Comparison of ENCODE assay signal across 29 cellular contexts in genomic region chrX:134773041-134773440, GRCh38.
"Had no signal": no experiment of that assay in that cellular context is flagged by ENCODE, and none has a peak within 500 bp of the region (broad histone marks: within the 10 kb centered on the region; RNA-seq: fewer than 3 reads in every experiment).

No MANE protein-coding gene starts in this region.

- H3K4me1 Mint-ChIP-seq: immature natural killer cell; mesothelial cell of epicardium; naive B cell; natural killer cell; nephron progenitor cell; neural progenitor cell; stimulated activated memory B cell treated with anti-CD40 and anti-IgM and Interleukin-4, amounts not matched to agents 10 μg/mL and 1 μg/mL and 100 μg/mL, for 72 hours had no signal

- H3K27me3 Mint-ChIP-seq: progenitor cell of endocrine pancreas; stimulated activated memory B cell treated with anti-CD40 and anti-IgM and Interleukin-4, amounts not matched to agents 10 μg/mL and 1 μg/mL and 100 μg/mL, for 72 hours had no signal

- ATAC-seq: left colon; left lung; lower lobe of right lung; natural killer cell; right lobe of liver; stimulated activated memory B cell treated with anti-CD40 and anti-IgM and Interleukin-4, amounts not matched to agents 10 μg/mL and 1 μg/mL and 100 μg/mL, for 72 hours; upper lobe of right lung had no signal

- H3K27ac Mint-ChIP-seq: mesothelial cell of epicardium; natural killer cell; nephron progenitor cell; neural progenitor cell; progenitor cell of endocrine pancreas; stimulated activated memory B cell treated with anti-CD40 and anti-IgM and Interleukin-4, amounts not matched to agents 10 μg/mL and 1 μg/mL and 100 μg/mL, for 72 hours had no signal

- DNase-seq: hypothalamus; immature natural killer cell; kidney; left colon; left lung; lower lobe of right lung; mammary epithelial cell; mesendoderm; naive B cell; natural killer cell; nephron progenitor cell; occipital lobe; right lobe of liver; stimulated activated CD4-positive, alpha-beta T cell treated with anti-CD3 and anti-CD28 coated beads, Interleukin-1b, Interleukin-23, amount 100 ng/mL, for 48 hours; stimulated activated CD4-positive, alpha-beta T cell treated with anti-CD3 and anti-CD28 coated beads, Interleukin-2, amount 100 ng/mL, for 48 hours; stimulated activated CD4-positive, alpha-beta T cell treated with anti-CD3 and anti-CD28 coated beads, Interleukin-4, amount 100 ng/mL, for 4 hours; stimulated activated CD8-positive, alpha-beta memory T cell treated with anti-CD3 and anti-CD28 coated beads, Interleukin-4, amount 100 ng/mL, for 48 hours; stimulated activated naive CD4-positive, alpha-beta T cell treated with Interleukin-2 at 50 U/mL for 16 hours; tibial artery; trophoblast cell; upper lobe of right lung had no signal

- H3K36me3 Mint-ChIP-seq: naive B cell, natural killer cell had no signal

- H3K9me3 Mint-ChIP-seq: immature natural killer cell; naive B cell; natural killer cell; neural progenitor cell; stimulated activated memory B cell treated with anti-CD40 and anti-IgM and Interleukin-4, amounts not matched to agents 10 μg/mL and 1 μg/mL and 100 μg/mL, for 72 hours had no signal

- H3K9me3 ChIP-seq: left lung, lower lobe of right lung, neutrophil, right atrium auricular region, right lobe of liver, suprapubic skin, thoracic aorta, tibial artery, upper lobe of right lung had no signal

- H3K4me3 Mint-ChIP-seq: immature natural killer cell; mesothelial cell of epicardium; naive B cell; natural killer cell; nephron progenitor cell; neural progenitor cell; stimulated activated memory B cell treated with anti-CD40 and anti-IgM and Interleukin-4, amounts not matched to agents 10 μg/mL and 1 μg/mL and 100 μg/mL, for 72 hours had no signal
